8 cellular contexts compared by ENCODE assay signal in the genomic region with DNA sequence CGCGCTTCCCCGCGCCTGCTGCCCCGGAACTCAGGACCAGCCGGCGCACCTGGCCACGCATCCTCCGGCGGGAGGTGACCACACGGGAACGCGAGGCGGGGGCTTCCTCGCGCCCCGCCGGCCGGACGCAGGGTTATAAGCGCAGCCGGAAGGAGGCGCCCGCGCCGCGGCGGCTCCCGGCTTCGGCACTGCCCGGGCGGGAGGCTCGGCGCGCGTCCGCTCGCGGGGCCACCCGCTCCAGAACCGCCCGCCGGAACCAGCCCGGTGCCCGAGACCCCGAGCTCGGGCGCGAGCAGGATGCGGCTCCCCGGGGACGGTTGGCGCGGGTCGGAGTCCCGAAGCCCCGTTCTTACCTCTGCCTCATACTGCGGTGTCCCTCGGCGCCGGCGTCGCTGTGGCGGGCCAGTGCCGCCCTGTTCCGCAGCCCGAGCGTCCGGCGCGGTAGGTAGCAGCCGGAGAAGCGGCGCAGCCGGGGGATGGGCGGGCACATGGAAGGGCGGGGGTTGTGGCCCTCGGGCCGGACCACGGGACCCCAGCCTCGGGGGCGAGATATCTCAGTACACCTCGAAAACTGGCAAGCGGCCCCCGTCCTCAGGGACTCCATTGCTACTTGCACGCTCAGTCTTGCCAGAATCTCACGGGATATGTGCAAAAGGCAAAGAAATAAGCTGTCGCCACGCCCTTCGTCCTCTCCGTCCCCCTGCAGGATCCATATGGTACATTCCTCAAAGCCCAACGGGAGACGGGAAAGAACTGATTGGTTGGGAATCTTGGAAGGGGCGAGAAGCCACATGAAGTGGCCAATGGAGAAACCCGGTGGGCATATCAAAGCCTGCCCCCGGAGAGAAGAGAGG. TPM values are rescaled to one million over a fixed set of nuclear protein-coding genes. Genes with fewer than 3 reads are reported as not detected.
A peak's percentile ranks its signal among the peaks of the same experiment; 100 is the strongest.
DNase-seq lines count a peak whose midpoint lies in the region; ATAC-seq, FAIRE-seq and TF ChIP-seq lines count a peak whose summit lies in the region.

No MANE protein-coding gene starts in this region.

- WGBS in A549 (ENCODE audit: missing lambda C conversion rate), result 6% methylated on average over 2 of the region's 96 CpGs

- H3K27ac Mint-ChIP-seq in activated naive CD8-positive, alpha-beta T cell treated with anti-CD3 and anti-CD28 coated beads, Interleukin-2, amount 10 ng/mL, durations not matched to agents 7 days and 5 days, result peak overlapping the region; percentile 94

- no peaks in the 10 kb centered on the region for H3K36me3 Mint-ChIP-seq in activated naive CD8-positive, alpha-beta T cell treated with anti-CD3 and anti-CD28 coated beads, Interleukin-2, amount 10 ng/mL, durations not matched to agents 7 days and 5 days

- DNase-seq in A549 (ENCODE audit: low read depth in 1 of 2, low spot score in 1 of 2) (peak; percentile 97 to 98), NCI-H1105 (lab: John Stamatoyannopoulos, UW) (peak; percentile 94), globus pallidus (ENCODE audit: low spot score) (peak; percentile 95)
- peak; percentile 87 for DNase-seq in activated naive CD8-positive, alpha-beta T cell treated with anti-CD3 and anti-CD28 coated beads, Interleukin-2, amount 10 ng/mL, durations not matched to agents 7 days and 5 days

- ATAC-seq in A549 (peak; percentile 94), SK-N-SH treated with all-trans-retinoic acid at 6 μM for 48 hours (peak; percentile 93)
- peak; percentile 78 for ATAC-seq in activated naive CD8-positive, alpha-beta T cell treated with anti-CD3 and anti-CD28 coated beads, Interleukin-2, amount 10 ng/mL, durations not matched to agents 7 days and 5 days (ENCODE audit: low read depth)

- H3K36me3 ChIP-seq in neuron (ENCODE audit: insufficient read depth, low read length), result no peaks in the 10 kb centered on the region

- H3K27ac ChIP-seq in A549, result peak overlapping the region; percentile 96 to 99
- H3K27ac ChIP-seq in temporal lobe (ENCODE audit: low read depth, low read length), result peak overlapping the region; percentile 90

- TF ChIP-seq POLR2A in A549 (IDR thresholded peaks at IDR 0.05; ENCODE audit: low read length) (peak; percentile 89), GM18526 (IDR thresholded peaks at IDR 0.05; ENCODE audit: extremely low read depth, insufficient read length) (peak; percentile 29)

- POLR2A ChIA-PET in A549 (lab: Yijun Ruan, JAX), result interaction anchor here (1.6 kb wide), 1 partner anchor 75 kb away, joined by 5 read pairs; no protein-coding TSS in a partner anchor
- POLR2A ChIA-PET in activated naive CD8-positive, alpha-beta T cell treated with anti-CD3 and anti-CD28 coated beads, Interleukin-2, amount 10 ng/mL, durations not matched to agents 7 days and 5 days (lab: Charles Lee), result interaction anchor here (0.6 to 3.0 kb wide), 6 partner anchors 12 to 313 kb away, joined by 3 to 9 read pairs (median 4); a partner anchor contains a TSS

- TF ChIP-seq CTCF in A549 (IDR thresholded peaks at IDR 0.05), result peak; percentile 53

- CTCF ChIA-PET in A549 (lab: Yijun Ruan, JAX), result interaction anchor here (0.6 to 12.1 kb wide), 16 partner anchors 10 to 1071 kb away, joined by 3 to 107 read pairs (median 4); a partner anchor contains a TSS

- FAIRE-seq in A549 (lab: Jason Lieb, UNC), result no peak

- TF ChIP-seq EP300 in A549 (IDR thresholded peaks at IDR 0.05), result no peak

- peak; percentile 20 to 75; a peak in 4 of 5 replicates for TF ChIP-seq RAD21 in A549 (conservative IDR thresholded peaks at IDR 0.05 in 1 of 2, IDR thresholded peaks at IDR 0.05 in 1 of 2)

- peak overlapping the region; percentile 91 for H3K4me3 Mint-ChIP-seq in activated naive CD8-positive, alpha-beta T cell treated with anti-CD3 and anti-CD28 coated beads, Interleukin-2, amount 10 ng/mL, durations not matched to agents 7 days and 5 days

- no peaks in the 10 kb centered on the region for H3K27me3 ChIP-seq in neuron (ENCODE audit: insufficient read depth, low read length)

- peaks cover 6% of the 10 kb centered on the region for H3K27me3 Mint-ChIP-seq in activated naive CD8-positive, alpha-beta T cell treated with anti-CD3 and anti-CD28 coated beads, Interleukin-2, amount 10 ng/mL, durations not matched to agents 7 days and 5 days

- H3K4me3 ChIP-seq in A549, result peak overlapping the region; percentile 94
- H3K4me3 ChIP-seq in neuron (ENCODE audit: low read length), result peak overlapping the region; percentile 66

- H2AFZ ChIP-seq in neuron (ENCODE audit: low read depth, low read length), result peak overlapping the region; percentile 47

- H3K4me1 ChIP-seq in A549 (peaks cover 26% of the 10 kb centered on the region), neuron (ENCODE audit: insufficient read depth, low read length) (peaks cover 9% of the 10 kb centered on the region)

- H3K9me3 Mint-ChIP-seq in activated naive CD8-positive, alpha-beta T cell treated with anti-CD3 and anti-CD28 coated beads, Interleukin-2, amount 10 ng/mL, durations not matched to agents 7 days and 5 days, result no peaks in the 10 kb centered on the region

- H3K9me3 ChIP-seq in A549 (no peaks in the 10 kb centered on the region), neuron (ENCODE audit: low read length) (no peaks in the 10 kb centered on the region)

- peak overlapping the region; percentile 81 for H3K4me2 ChIP-seq in A549

- H3K4me1 Mint-ChIP-seq in activated naive CD8-positive, alpha-beta T cell treated with anti-CD3 and anti-CD28 coated beads, Interleukin-2, amount 10 ng/mL, durations not matched to agents 7 days and 5 days, result peaks cover 40% of the 10 kb centered on the region

TF ChIP-seq in A549, 52 proteins besides CTCF, POLR2A, EP300 and RAD21 (continues in another document):
- TF ChIP-seq, protein P1, sequence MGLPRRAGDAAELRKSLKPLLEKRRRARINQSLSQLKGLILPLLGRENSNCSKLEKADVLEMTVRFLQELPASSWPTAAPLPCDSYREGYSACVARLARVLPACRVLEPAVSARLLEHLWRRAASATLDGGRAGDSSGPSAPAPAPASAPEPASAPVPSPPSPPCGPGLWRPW (IDR thresholded peaks at IDR 0.05), result no peak
- TF ChIP-seq ZSCAN20 (CRISPR knock-in tag; IDR thresholded peaks at IDR 0.05), result no peak
- no peak for TF ChIP-seq ZC3H11A (IDR thresholded peaks at IDR 0.05)
- no peak for TF ChIP-seq RARB (CRISPR knock-in tag; IDR thresholded peaks at IDR 0.05)
- no peak for TF ChIP-seq FOSL2 (IDR thresholded peaks at IDR 0.05)
- no peak for TF ChIP-seq FOSL2 (CRISPR knock-in tag; IDR thresholded peaks at IDR 0.05)
- peak; percentile 56; the same call in 1 of the 2 replicates for TF ChIP-seq MYC (IDR thresholded peaks at IDR 0.05; ENCODE audit: borderline replicate concordance, low read length)
- TF ChIP-seq NR3C1 (IDR thresholded peaks at IDR 0.05), result no peak
- no peak for TF ChIP-seq FOXS1 (CRISPR knock-in tag; IDR thresholded peaks at IDR 0.05)
- TF ChIP-seq BHLHE40 (IDR thresholded peaks at IDR 0.05; ENCODE audit: low read depth, low read length), result 0 out of 2 replicates have a peak, but pooled peaks have one; percentile 12
- TF ChIP-seq, protein P2, sequence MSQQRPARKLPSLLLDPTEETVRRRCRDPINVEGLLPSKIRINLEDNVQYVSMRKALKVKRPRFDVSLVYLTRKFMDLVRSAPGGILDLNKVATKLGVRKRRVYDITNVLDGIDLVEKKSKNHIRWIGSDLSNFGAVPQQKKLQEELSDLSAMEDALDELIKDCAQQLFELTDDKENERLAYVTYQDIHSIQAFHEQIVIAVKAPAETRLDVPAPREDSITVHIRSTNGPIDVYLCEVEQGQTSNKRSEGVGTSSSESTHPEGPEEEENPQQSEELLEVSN (IDR thresholded peaks at IDR 0.05; ENCODE audit: borderline replicate concordance, low read depth), result no peak
- TF ChIP-seq, protein P3, sequence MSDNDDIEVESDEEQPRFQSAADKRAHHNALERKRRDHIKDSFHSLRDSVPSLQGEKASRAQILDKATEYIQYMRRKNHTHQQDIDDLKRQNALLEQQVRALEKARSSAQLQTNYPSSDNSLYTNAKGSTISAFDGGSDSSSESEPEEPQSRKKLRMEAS (IDR thresholded peaks at IDR 0.05), result peak; percentile 80

TF ChIP-seq in SK-N-SH treated with all-trans-retinoic acid at 6 μM for 48 hours, 23 proteins besides CTCF, POLR2A, EP300 and RAD21 (continues in another document):
- TF ChIP-seq, protein P4, sequence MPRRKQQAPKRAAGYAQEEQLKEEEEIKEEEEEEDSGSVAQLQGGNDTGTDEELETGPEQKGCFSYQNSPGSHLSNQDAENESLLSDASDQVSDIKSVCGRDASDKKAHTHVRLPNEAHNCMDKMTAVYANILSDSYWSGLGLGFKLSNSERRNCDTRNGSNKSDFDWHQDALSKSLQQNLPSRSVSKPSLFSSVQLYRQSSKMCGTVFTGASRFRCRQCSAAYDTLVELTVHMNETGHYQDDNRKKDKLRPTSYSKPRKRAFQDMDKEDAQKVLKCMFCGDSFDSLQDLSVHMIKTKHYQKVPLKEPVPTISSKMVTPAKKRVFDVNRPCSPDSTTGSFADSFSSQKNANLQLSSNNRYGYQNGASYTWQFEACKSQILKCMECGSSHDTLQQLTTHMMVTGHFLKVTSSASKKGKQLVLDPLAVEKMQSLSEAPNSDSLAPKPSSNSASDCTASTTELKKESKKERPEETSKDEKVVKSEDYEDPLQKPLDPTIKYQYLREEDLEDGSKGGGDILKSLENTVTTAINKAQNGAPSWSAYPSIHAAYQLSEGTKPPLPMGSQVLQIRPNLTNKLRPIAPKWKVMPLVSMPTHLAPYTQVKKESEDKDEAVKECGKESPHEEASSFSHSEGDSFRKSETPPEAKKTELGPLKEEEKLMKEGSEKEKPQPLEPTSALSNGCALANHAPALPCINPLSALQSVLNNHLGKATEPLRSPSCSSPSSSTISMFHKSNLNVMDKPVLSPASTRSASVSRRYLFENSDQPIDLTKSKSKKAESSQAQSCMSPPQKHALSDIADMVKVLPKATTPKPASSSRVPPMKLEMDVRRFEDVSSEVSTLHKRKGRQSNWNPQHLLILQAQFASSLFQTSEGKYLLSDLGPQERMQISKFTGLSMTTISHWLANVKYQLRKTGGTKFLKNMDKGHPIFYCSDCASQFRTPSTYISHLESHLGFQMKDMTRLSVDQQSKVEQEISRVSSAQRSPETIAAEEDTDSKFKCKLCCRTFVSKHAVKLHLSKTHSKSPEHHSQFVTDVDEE (CRISPR knock-in tag; IDR thresholded peaks at IDR 0.05), result no peak
- no peak for TF ChIP-seq ESRRG (CRISPR knock-in tag; IDR thresholded peaks at IDR 0.05)
- TF ChIP-seq ZFP3 (CRISPR knock-in tag; IDR thresholded peaks at IDR 0.05), result no peak
- no peak for TF ChIP-seq ZC3H10 (CRISPR knock-in tag; IDR thresholded peaks at IDR 0.05)

RNA-seq across cellular contexts. Expression of a gene that starts 23.1 kb away (rescaled TPM):
- polyA plus RNA-seq in A549 (2011; rRNA removed) (18.7 and 20.5 TPM in 2 replicates), A549 (2017; fragmentation: RNase III; extraction: RNeasy Plus Mini Kit Qiagen cat#74134 plus additional on column Dnase treatment) (30.1 to 35.1 TPM (median 30.3 TPM) in 3 replicates)
- 13.3 and 17.7 TPM in 2 replicates for polyA plus RNA-seq in A549 (2012; cell fraction: cytosol; rRNA removed)
- 74.0 and 74.6 TPM in 2 replicates for polyA plus RNA-seq in A549 (2012; cell fraction: nucleus; rRNA removed)
- polyA minus RNA-seq in A549 (2011; rRNA and poly(A)+ RNA removed), result 28.0 and 34.1 TPM in 2 replicates
- 10 to 100 TPM; 35.7 to 36.8 TPM for total RNA-seq in activated naive CD8-positive, alpha-beta T cell treated with anti-CD3 and anti-CD28 coated beads, Interleukin-2, amount 10 ng/mL, durations not matched to agents 7 days and 5 days
- 56.5 TPM for total RNA-seq in temporal lobe

Comparison
In these comparisons a context has a peak if more than half of its experiments do, and no peak if none do; other contexts are left out.
1. Peak in every context shown above with its lines: DNase-seq, ATAC-seq, H3K4me3 ChIP-seq and H3K27ac ChIP-seq.